In genomic region chr21:41112740-41113692, GRCh38 we compare ENCODE assay signal across 9 cellular contexts. TPM values are rescaled to one million over a fixed set of nuclear protein-coding genes. Genes with fewer than 3 reads are reported as not detected.
DNase-seq lines count a peak whose midpoint lies in the region; ATAC-seq and TF ChIP-seq lines count a peak whose summit lies in the region.
"Had no signal": no experiment of that assay in that cellular context is flagged by ENCODE, and none has a peak within 500 bp of the region (broad histone marks: within the 10 kb centered on the region; RNA-seq: fewer than 3 reads in every experiment).

No MANE protein-coding gene starts in this region.

- H3K4me1 ChIP-seq in psoas muscle (no peaks in the 10 kb centered on the region), Peyer's patch (no peaks in the 10 kb centered on the region)

- DNase-seq in DMS53 (lab: John Stamatoyannopoulos, UW) = peak; percentile 44
- no peak for DNase-seq in DMS53 treated with DMSO at 0.1 percent for 48 hours (lab: John Stamatoyannopoulos, UW; ENCODE audit: unreplicated experiment)
- peak; percentile 40 for DNase-seq in RPMI8226
- DNase-seq in fibroblast of peridontal ligament (ENCODE audit: extremely low read depth) = peak; percentile 45
- DNase-seq in renal cortical epithelial cell (ENCODE audit: low read depth) = peak; percentile 86
- no peak for DNase-seq in psoas muscle
- DNase-seq in Peyer's patch = no peak
- no peak for DNase-seq in OCI-M2 (lab: John Stamatoyannopoulos, UW; ENCODE audit: unreplicated experiment)

- no peaks in the 10 kb centered on the region for H3K9me3 ChIP-seq in psoas muscle
- H3K9me3 ChIP-seq in Peyer's patch = no peaks in the 10 kb centered on the region

- no peak for TF ChIP-seq CTCF in psoas muscle (IDR thresholded peaks at IDR 0.05)
- TF ChIP-seq CTCF in Peyer's patch (IDR thresholded peaks at IDR 0.05) = no peak

- ATAC-seq in psoas muscle = no peak

- WGBS in psoas muscle, 3 donors = 35 to 38% (median 36%) methylated on average over 14 of the region's 14 CpGs

- H3K4me3 ChIP-seq in psoas muscle (no peak overlapping the region), Peyer's patch (peak overlapping the region in 2 of 4 donors; percentile 0 to 19)

- H3K27me3 ChIP-seq in psoas muscle (ENCODE audit: insufficient read depth in 3 of 3, low read length in 2 of 3) (peaks cover 0 to 2% (median 0%) of the 10 kb centered on the region in 3 donors), Peyer's patch (no peaks in the 10 kb centered on the region)

- no peak for TF ChIP-seq POLR2A in Peyer's patch (IDR thresholded peaks at IDR 0.05)

- no peaks in the 10 kb centered on the region for H3K36me3 ChIP-seq in psoas muscle (ENCODE audit: insufficient read depth in 1 of 2, low read depth in 1 of 2)
- H3K36me3 ChIP-seq in Peyer's patch = no peaks in the 10 kb centered on the region

- H3K27ac ChIP-seq in psoas muscle (no peak overlapping the region), Peyer's patch (peak overlapping the region in 1 of 4 donors; percentile 13)
- H3K27ac ChIP-seq: 22Rv1 had no signal

- intact Hi-C loops in psoas muscle (cut with DNase I) = no loop called here

RNA-seq across cellular contexts. Expression of gene BACE2, which starts 54.9 kb away (rescaled TPM):
- total RNA-seq in renal cortical epithelial cell (88.7 and 99.5 TPM in 2 replicates), psoas muscle (10 to 100 TPM in 2 of 4 donors, 1 to 10 TPM in 2; 5.3 to 13.9 (median 9.1) TPM), Peyer's patch (10 to 100 TPM; 30.5 to 43.3 (median 36.6) TPM)
- polyA plus RNA-seq in psoas muscle = 10 to 100 TPM in 1 of 3 donors, 1 to 10 TPM in 2; 5.8 to 16.0 (median 6.2) TPM

Comparison
In these comparisons a context has a peak if more than half of its experiments do, and no peak if none do; other contexts are left out.
1. DNase-seq: peak in DMS53 (single experiment), RPMI8226 (single experiment), fibroblast of peridontal ligament (single experiment) and renal cortical epithelial cell (single experiment); none in DMS53 treated with DMSO at 0.1 percent for 48 hours (single experiment), psoas muscle (0 of 2), Peyer's patch (0 of 3) and OCI-M2 (single experiment).